ENCODE assay signal across 15 cellular contexts in genomic region chr3:164419220-164419619, GRCh38.
A peak's percentile ranks its signal among the peaks of the same experiment; 100 is the strongest.
DNase-seq lines count a peak whose midpoint lies in the region; ATAC-seq, FAIRE-seq and TF ChIP-seq lines count a peak whose summit lies in the region.
"Had no signal": no experiment of that assay in that cellular context is flagged by ENCODE, and none has a peak within 500 bp of the region (broad histone marks: within the 10 kb centered on the region; RNA-seq: fewer than 3 reads in every experiment).

No MANE protein-coding gene starts in this region.

- in situ Hi-C loops in HepG2 (cut with HindIII; ENCODE audit: extremely low pct_ligation_motif_present, low pct_unique_long_range_greater_than_20kb), result no loop called here

- ATAC-seq in HepG2 (no peak), HG02588 (IDR thresholded peaks at IDR 0.05; ENCODE audit: unreplicated experiment) (no peak), heart right ventricle (no peak)

- H2AFZ ChIP-seq in HepG2 (ENCODE audit: low read length), result no peak overlapping the region

- peak; percentile 13 for TF ChIP-seq CTCF in liver (IDR thresholded peaks at IDR 0.05; ENCODE audit: low read depth, low read length, missing input control)
- TF ChIP-seq CTCF in HepG2 (CRISPR knock-in tag; IDR thresholded peaks at IDR 0.05), result no peak
- TF ChIP-seq CTCF in VCaP (conservative IDR thresholded peaks at IDR 0.05), result peak; percentile 44
- TF ChIP-seq CTCF in heart right ventricle (IDR thresholded peaks at IDR 0.05), result no peak

- no peaks in the 10 kb centered on the region for H3K36me3 ChIP-seq in liver (ENCODE audit: control insufficient read depth in 4 of 4, insufficient read depth in 3 of 4, low read depth in 1 of 4, low read length in 3 of 4)
- H3K36me3 ChIP-seq in HepG2 (replicated peaks in 1 of 2; ENCODE audit: control insufficient read depth in 1 of 2, insufficient read depth in 2 of 2, low read length in 2 of 2), result no peaks in the 10 kb centered on the region
- H3K36me3 ChIP-seq in heart right ventricle, result no peaks in the 10 kb centered on the region
- H3K36me3 ChIP-seq: BLaER1 treated with 17β-estradiol and CSF1 and Interleukin-3, amounts not matched to agents 10 nM and 100 nM had no signal

- intact Hi-C loops in HepG2 (cut with micrococcal nuclease; ENCODE audit: unreplicated experiment), result no loop called here
- intact Hi-C loops in heart right ventricle (cut with DNase I), result no loop called here

- H3K79me2 ChIP-seq in HepG2 (ENCODE audit: insufficient read depth, low read length), result no peaks in the 10 kb centered on the region

- no peaks in the 10 kb centered on the region for H4K20me1 ChIP-seq in HepG2 (ENCODE audit: insufficient read depth, low read length)
- H4K20me1 ChIP-seq: BLaER1 treated with 17β-estradiol and CSF1 and Interleukin-3, amounts not matched to agents 10 nM and 100 nM had no signal

- H3K27ac ChIP-seq in liver (ENCODE audit: low read depth in 1 of 2, low read length in 2 of 2) (no peak overlapping the region), HepG2 (ENCODE audit: extremely low read length, insufficient read depth, low read length) (no peak overlapping the region), VCaP (peak overlapping the region; percentile 76), heart right ventricle (no peak overlapping the region)
- H3K27ac ChIP-seq: BLaER1 treated with 17β-estradiol and CSF1 and Interleukin-3, amounts not matched to agents 10 nM and 100 nM had no signal

- TF ChIP-seq EP300 in HepG2 (IDR thresholded peaks at IDR 0.05; ENCODE audit: low read depth in 2 of 2, low read length in 2 of 2) (no peak), HepG2 (CRISPR knock-in tag; IDR thresholded peaks at IDR 0.05; ENCODE audit: borderline replicate concordance) (no peak)

- no peak overlapping the region for H3K4me3 ChIP-seq in liver (ENCODE audit: low read depth in 1 of 3, low read length in 3 of 3)
- no peak overlapping the region for H3K4me3 ChIP-seq in HepG2 (replicated peaks in 1 of 3; ENCODE audit: insufficient read depth in 1 of 3, low read depth in 2 of 3, low read length in 3 of 3)
- H3K4me3 ChIP-seq in heart right ventricle, result no peak overlapping the region
- H3K4me3 ChIP-seq: BLaER1 treated with 17β-estradiol and CSF1 and Interleukin-3, amounts not matched to agents 10 nM and 100 nM had no signal

- no peak overlapping the region for H3K4me2 ChIP-seq in HepG2 (ENCODE audit: low read depth, low read length)
- H3K4me2 ChIP-seq: BLaER1 treated with 17β-estradiol and CSF1 and Interleukin-3, amounts not matched to agents 10 nM and 100 nM had no signal

- H3K27me3 ChIP-seq in liver (ENCODE audit: control insufficient read depth in 4 of 4, insufficient read depth in 4 of 4, low read length in 3 of 4) (no peaks in the 10 kb centered on the region), HepG2 (ENCODE audit: control insufficient read depth in 1 of 2, insufficient read depth in 2 of 2, low read length in 2 of 2) (no peaks in the 10 kb centered on the region), heart right ventricle (no peaks in the 10 kb centered on the region)
- H3K27me3 ChIP-seq: BLaER1 treated with 17β-estradiol and CSF1 and Interleukin-3, amounts not matched to agents 10 nM and 100 nM had no signal

- no peak for FAIRE-seq in HepG2 (lab: Jason Lieb, UNC)
- FAIRE-seq: GM12892 had no signal

- TF ChIP-seq RAD21 in liver (IDR thresholded peaks at IDR 0.05) (peak; percentile 63 to 70), HepG2 (CRISPR knock-in tag; IDR thresholded peaks at IDR 0.05) (no peak)

- BruUV-seq in HepG2 (replicated peaks; lab: Mats Ljungman, UMichigan), result no TSS peak

- CTCF ChIA-PET in HepG2 (lab: Yijun Ruan, JAX; ENCODE audit: low intra/inter-chr PET ratio, low total read pairs), result no interaction called here

- H3K4me1 ChIP-seq in liver (ENCODE audit: control insufficient read depth in 4 of 4, insufficient read depth in 4 of 4, low read length in 3 of 4), result no peaks in the 10 kb centered on the region
- no peaks in the 10 kb centered on the region for H3K4me1 ChIP-seq in HepG2 (ENCODE audit: insufficient read depth, low read length)
- no peaks in the 10 kb centered on the region for H3K4me1 ChIP-seq in heart right ventricle
- H3K4me1 ChIP-seq: BLaER1 treated with 17β-estradiol and CSF1 and Interleukin-3, amounts not matched to agents 10 nM and 100 nM had no signal

- DNase-seq in NCI-H1694 treated with DMSO at 0.1 percent for 48 hours (lab: John Stamatoyannopoulos, UW), result peak; percentile 2
- DNase-seq in NCI-H1694 (lab: John Stamatoyannopoulos, UW), result no peak
- no peak for DNase-seq in HepG2 (ENCODE audit: low spot score)
- DNase-seq in heart right ventricle, result no peak
- DNase-seq: ACHN; CD4-positive, CD25-positive, alpha-beta regulatory T cell; DND-41; GDM1; GOT3; H9 had no signal

- TF ChIP-seq POLR2A in HepG2 (IDR thresholded peaks at IDR 0.05; ENCODE audit: insufficient read depth in 1 of 2, low read depth in 2 of 2, low read length in 2 of 2), result no peak

- H3K9ac ChIP-seq in liver (ENCODE audit: low read depth in 1 of 2, low read length in 2 of 2) (no peak overlapping the region), HepG2 (ENCODE audit: insufficient read depth, low read depth, low read length) (no peak overlapping the region)
- H3K9ac ChIP-seq: BLaER1 treated with 17β-estradiol and CSF1 and Interleukin-3, amounts not matched to agents 10 nM and 100 nM had no signal

- H3K9me3 ChIP-seq in liver (ENCODE audit: control insufficient read depth in 4 of 4, low read length in 3 of 4) (no peaks in the 10 kb centered on the region), HepG2 (ENCODE audit: low read length) (no peaks in the 10 kb centered on the region), heart right ventricle (peaks cover 0 to 3% (median 0%) of the 10 kb centered on the region in 11 donors)
- H3K9me3 ChIP-seq: BLaER1 treated with 17β-estradiol and CSF1 and Interleukin-3, amounts not matched to agents 10 nM and 100 nM had no signal

- POLR2A ChIA-PET in HepG2 (lab: Yijun Ruan, JAX), result no interaction called here

- WGBS in liver, result 41% methylated on average over 1 of the region's 1 CpG
- 0% methylated on average over 1 of the region's 1 CpG for WGBS in HepG2 (ENCODE audit: low lambda C conversion rate)
- WGBS in heart right ventricle, 2 donors, result 61 to 85% methylated on average over 1 of the region's 1 CpG

TF ChIP-seq in liver, 16 proteins besides CTCF, POLR2A, EP300 and RAD21:
- TF ChIP-seq MAX (IDR thresholded peaks at IDR 0.05) (no peak), FOXA2 (IDR thresholded peaks at IDR 0.05) (no peak), HNF4G (IDR thresholded peaks at IDR 0.05) (no peak), NR2F2 (IDR thresholded peaks at IDR 0.05) (no peak), ZBTB33 (IDR thresholded peaks at IDR 0.05) (no peak)

TF ChIP-seq in HepG2, 621 proteins besides CTCF, POLR2A, EP300 and RAD21:
- TF ChIP-seq ZNF569 (CRISPR knock-in tag; IDR thresholded peaks at IDR 0.05; ENCODE audit: borderline replicate concordance) (no peak), AFF4 (CRISPR knock-in tag; IDR thresholded peaks at IDR 0.05) (no peak), FOXP1 (IDR thresholded peaks at IDR 0.05) (no peak), FOXP1 (CRISPR knock-in tag; IDR thresholded peaks at IDR 0.05) (no peak), ZNF274 (CRISPR knock-in tag; IDR thresholded peaks at IDR 0.05) (no peak), FOXP4 (CRISPR knock-in tag; IDR thresholded peaks at IDR 0.05) (no peak), CHD2 (IDR thresholded peaks at IDR 0.05; ENCODE audit: low read depth, low read length) (no peak), ZBTB42 (CRISPR knock-in tag; IDR thresholded peaks at IDR 0.05) (no peak)

Comparison
In these comparisons a context has a peak if more than half of its experiments do, and no peak if none do; other contexts are left out.
1. CTCF ChIP-seq: peak in liver (single experiment) and VCaP (single experiment); none in HepG2 (single experiment) and heart right ventricle (0 of 9).